ENCODE assay signal across 1 cellular context in the genomic region with DNA sequence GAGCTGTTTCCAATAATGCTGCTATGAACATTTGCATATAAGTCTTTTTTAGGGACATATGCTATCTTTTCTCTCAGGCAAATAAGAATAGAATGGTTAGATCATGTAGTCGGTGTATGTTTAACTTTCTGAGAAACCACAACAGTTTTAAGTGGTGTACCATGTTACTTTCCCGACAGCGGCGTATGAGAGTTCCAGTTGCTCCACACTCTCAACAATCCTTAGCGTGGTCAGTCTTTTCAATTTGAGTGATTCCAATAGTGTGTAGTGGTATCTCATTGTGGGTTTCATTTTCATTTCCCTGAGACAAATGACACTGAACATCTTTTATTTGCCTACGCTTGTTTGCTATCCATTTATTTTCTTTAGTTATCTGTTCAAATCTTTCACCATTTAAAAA.
TF ChIP-seq lines count a peak whose summit lies in the region.

No MANE protein-coding gene starts in this region.

TF ChIP-seq in GM12878, 131 proteins besides CTCF, POLR2A, EP300 and RAD21 (continued from another document):
- no peak for TF ChIP-seq POU2F2 (IDR thresholded peaks at IDR 0.05; ENCODE audit: borderline replicate concordance, low read depth, low read length)
- no peak for TF ChIP-seq KDM1A (IDR thresholded peaks at IDR 0.05; ENCODE audit: borderline replicate concordance)
- TF ChIP-seq SUZ12 (IDR thresholded peaks at IDR 0.05; ENCODE audit: unreplicated experiment) = no peak
- TF ChIP-seq, protein P1, sequence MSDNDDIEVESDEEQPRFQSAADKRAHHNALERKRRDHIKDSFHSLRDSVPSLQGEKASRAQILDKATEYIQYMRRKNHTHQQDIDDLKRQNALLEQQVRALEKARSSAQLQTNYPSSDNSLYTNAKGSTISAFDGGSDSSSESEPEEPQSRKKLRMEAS (IDR thresholded peaks at IDR 0.05; ENCODE audit: low read depth, low read length) = no peak
- peak; percentile 57; the same call in 1 of the 2 replicates for TF ChIP-seq PAX5 (IDR thresholded peaks at IDR 0.05; ENCODE audit: borderline replicate concordance, low read depth, low read length)
- TF ChIP-seq CBFB (IDR thresholded peaks at IDR 0.05; ENCODE audit: low read depth) = peak; percentile 28; the same call in 1 of the 2 replicates
- TF ChIP-seq, protein P2, sequence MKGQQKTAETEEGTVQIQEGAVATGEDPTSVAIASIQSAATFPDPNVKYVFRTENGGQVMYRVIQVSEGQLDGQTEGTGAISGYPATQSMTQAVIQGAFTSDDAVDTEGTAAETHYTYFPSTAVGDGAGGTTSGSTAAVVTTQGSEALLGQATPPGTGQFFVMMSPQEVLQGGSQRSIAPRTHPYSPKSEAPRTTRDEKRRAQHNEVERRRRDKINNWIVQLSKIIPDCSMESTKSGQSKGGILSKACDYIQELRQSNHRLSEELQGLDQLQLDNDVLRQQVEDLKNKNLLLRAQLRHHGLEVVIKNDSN (IDR thresholded peaks at IDR 0.05; ENCODE audit: borderline replicate concordance, extremely low read length, insufficient read depth, low read depth, low read length) = no peak
- peak; percentile 74; the same call in 1 of the 2 replicates for TF ChIP-seq MTA3 (IDR thresholded peaks at IDR 0.05; ENCODE audit: borderline replicate concordance, low read length)
- no peak for TF ChIP-seq POLR2AphosphoS5 (IDR thresholded peaks at IDR 0.05; ENCODE audit: low read length)
- TF ChIP-seq BCL11A (IDR thresholded peaks at IDR 0.05; ENCODE audit: low read depth, low read length) = peak; percentile 77
- TF ChIP-seq SIX5 (IDR thresholded peaks at IDR 0.05; ENCODE audit: low read depth, low read length, severe bottlenecking) = no peak
- peak; percentile 27; the same call in 1 of the 2 replicates for TF ChIP-seq ATF7 (IDR thresholded peaks at IDR 0.05; ENCODE audit: low read depth)
- TF ChIP-seq BHLHE40 (IDR thresholded peaks at IDR 0.05; ENCODE audit: borderline replicate concordance in 1 of 2, low read depth in 2 of 2, low read length in 1 of 2) = peak in 1 of 2 experiments; percentile 13; a peak in 1 of 4 replicates
- no peak for TF ChIP-seq YBX1 (IDR thresholded peaks at IDR 0.05)
- 0 out of 2 replicates have a peak, but pooled peaks have one; percentile 19 for TF ChIP-seq CREB1 (IDR thresholded peaks at IDR 0.05; ENCODE audit: low read depth)
- TF ChIP-seq JUNB (IDR thresholded peaks at IDR 0.05) = peak; percentile 67
- TF ChIP-seq NFIC (IDR thresholded peaks at IDR 0.05; ENCODE audit: low read depth, low read length) = peak; percentile 91
- no peak for TF ChIP-seq CEBPB (IDR thresholded peaks at IDR 0.05; ENCODE audit: borderline replicate concordance in 1 of 2, low read depth in 2 of 2, low read length in 2 of 2)
- peak; percentile 36; the same call in 1 of the 2 replicates for TF ChIP-seq IKZF1 (conservative IDR thresholded peaks at IDR 0.05)
- TF ChIP-seq, protein P3, sequence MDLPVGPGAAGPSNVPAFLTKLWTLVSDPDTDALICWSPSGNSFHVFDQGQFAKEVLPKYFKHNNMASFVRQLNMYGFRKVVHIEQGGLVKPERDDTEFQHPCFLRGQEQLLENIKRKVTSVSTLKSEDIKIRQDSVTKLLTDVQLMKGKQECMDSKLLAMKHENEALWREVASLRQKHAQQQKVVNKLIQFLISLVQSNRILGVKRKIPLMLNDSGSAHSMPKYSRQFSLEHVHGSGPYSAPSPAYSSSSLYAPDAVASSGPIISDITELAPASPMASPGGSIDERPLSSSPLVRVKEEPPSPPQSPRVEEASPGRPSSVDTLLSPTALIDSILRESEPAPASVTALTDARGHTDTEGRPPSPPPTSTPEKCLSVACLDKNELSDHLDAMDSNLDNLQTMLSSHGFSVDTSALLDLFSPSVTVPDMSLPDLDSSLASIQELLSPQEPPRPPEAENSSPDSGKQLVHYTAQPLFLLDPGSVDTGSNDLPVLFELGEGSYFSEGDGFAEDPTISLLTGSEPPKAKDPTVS (IDR thresholded peaks at IDR 0.05; ENCODE audit: low read depth, low read length) = no peak
- TF ChIP-seq RFX5 (IDR thresholded peaks at IDR 0.05; ENCODE audit: low read depth, low read length) = no peak
- no peak for TF ChIP-seq ZSCAN29 (IDR thresholded peaks at IDR 0.05)
- TF ChIP-seq CREM (IDR thresholded peaks at IDR 0.05; ENCODE audit: low read depth) = 0 out of 2 replicates have a peak, but pooled peaks have one; percentile 48
- TF ChIP-seq RBBP5 (conservative IDR thresholded peaks at IDR 0.05) = no peak
- peak in 1 of 2 experiments; percentile 57; a peak in 1 of 4 replicates for TF ChIP-seq ETV6 (conservative IDR thresholded peaks at IDR 0.05 in 1 of 2, IDR thresholded peaks at IDR 0.05 in 1 of 2; ENCODE audit: borderline replicate concordance in 1 of 2, low read depth in 1 of 2)
- TF ChIP-seq, protein P4, sequence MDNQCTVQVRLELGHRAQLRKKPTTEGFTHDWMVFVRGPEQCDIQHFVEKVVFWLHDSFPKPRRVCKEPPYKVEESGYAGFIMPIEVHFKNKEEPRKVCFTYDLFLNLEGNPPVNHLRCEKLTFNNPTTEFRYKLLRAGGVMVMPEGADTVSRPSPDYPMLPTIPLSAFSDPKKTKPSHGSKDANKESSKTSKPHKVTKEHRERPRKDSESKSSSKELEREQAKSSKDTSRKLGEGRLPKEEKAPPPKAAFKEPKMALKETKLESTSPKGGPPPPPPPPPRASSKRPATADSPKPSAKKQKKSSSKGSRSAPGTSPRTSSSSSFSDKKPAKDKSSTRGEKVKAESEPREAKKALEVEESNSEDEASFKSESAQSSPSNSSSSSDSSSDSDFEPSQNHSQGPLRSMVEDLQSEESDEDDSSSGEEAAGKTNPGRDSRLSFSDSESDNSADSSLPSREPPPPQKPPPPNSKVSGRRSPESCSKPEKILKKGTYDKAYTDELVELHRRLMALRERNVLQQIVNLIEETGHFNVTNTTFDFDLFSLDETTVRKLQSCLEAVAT (IDR thresholded peaks at IDR 0.05) = no peak
- TF ChIP-seq CHD2 (IDR thresholded peaks at IDR 0.05; ENCODE audit: borderline replicate concordance, low read depth, low read length) = no peak
- TF ChIP-seq CHD4 (IDR thresholded peaks at IDR 0.05) = no peak
- TF ChIP-seq, protein P5, sequence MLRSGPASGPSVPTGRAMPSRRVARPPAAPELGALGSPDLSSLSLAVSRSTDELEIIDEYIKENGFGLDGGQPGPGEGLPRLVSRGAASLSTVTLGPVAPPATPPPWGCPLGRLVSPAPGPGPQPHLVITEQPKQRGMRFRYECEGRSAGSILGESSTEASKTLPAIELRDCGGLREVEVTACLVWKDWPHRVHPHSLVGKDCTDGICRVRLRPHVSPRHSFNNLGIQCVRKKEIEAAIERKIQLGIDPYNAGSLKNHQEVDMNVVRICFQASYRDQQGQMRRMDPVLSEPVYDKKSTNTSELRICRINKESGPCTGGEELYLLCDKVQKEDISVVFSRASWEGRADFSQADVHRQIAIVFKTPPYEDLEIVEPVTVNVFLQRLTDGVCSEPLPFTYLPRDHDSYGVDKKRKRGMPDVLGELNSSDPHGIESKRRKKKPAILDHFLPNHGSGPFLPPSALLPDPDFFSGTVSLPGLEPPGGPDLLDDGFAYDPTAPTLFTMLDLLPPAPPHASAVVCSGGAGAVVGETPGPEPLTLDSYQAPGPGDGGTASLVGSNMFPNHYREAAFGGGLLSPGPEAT (IDR thresholded peaks at IDR 0.05; ENCODE audit: low read depth) = 0 out of 2 replicates have a peak, but pooled peaks have one; percentile 18
- TF ChIP-seq RUNX3 (IDR thresholded peaks at IDR 0.05; ENCODE audit: low read length) = peak; percentile 98
- no peak for TF ChIP-seq ZNF622 (IDR thresholded peaks at IDR 0.05)
- TF ChIP-seq, protein P6, sequence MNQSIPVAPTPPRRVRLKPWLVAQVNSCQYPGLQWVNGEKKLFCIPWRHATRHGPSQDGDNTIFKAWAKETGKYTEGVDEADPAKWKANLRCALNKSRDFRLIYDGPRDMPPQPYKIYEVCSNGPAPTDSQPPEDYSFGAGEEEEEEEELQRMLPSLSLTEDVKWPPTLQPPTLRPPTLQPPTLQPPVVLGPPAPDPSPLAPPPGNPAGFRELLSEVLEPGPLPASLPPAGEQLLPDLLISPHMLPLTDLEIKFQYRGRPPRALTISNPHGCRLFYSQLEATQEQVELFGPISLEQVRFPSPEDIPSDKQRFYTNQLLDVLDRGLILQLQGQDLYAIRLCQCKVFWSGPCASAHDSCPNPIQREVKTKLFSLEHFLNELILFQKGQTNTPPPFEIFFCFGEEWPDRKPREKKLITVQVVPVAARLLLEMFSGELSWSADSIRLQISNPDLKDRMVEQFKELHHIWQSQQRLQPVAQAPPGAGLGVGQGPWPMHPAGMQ (IDR thresholded peaks at IDR 0.05; ENCODE audit: borderline replicate concordance) = no peak
- TF ChIP-seq, protein P7, sequence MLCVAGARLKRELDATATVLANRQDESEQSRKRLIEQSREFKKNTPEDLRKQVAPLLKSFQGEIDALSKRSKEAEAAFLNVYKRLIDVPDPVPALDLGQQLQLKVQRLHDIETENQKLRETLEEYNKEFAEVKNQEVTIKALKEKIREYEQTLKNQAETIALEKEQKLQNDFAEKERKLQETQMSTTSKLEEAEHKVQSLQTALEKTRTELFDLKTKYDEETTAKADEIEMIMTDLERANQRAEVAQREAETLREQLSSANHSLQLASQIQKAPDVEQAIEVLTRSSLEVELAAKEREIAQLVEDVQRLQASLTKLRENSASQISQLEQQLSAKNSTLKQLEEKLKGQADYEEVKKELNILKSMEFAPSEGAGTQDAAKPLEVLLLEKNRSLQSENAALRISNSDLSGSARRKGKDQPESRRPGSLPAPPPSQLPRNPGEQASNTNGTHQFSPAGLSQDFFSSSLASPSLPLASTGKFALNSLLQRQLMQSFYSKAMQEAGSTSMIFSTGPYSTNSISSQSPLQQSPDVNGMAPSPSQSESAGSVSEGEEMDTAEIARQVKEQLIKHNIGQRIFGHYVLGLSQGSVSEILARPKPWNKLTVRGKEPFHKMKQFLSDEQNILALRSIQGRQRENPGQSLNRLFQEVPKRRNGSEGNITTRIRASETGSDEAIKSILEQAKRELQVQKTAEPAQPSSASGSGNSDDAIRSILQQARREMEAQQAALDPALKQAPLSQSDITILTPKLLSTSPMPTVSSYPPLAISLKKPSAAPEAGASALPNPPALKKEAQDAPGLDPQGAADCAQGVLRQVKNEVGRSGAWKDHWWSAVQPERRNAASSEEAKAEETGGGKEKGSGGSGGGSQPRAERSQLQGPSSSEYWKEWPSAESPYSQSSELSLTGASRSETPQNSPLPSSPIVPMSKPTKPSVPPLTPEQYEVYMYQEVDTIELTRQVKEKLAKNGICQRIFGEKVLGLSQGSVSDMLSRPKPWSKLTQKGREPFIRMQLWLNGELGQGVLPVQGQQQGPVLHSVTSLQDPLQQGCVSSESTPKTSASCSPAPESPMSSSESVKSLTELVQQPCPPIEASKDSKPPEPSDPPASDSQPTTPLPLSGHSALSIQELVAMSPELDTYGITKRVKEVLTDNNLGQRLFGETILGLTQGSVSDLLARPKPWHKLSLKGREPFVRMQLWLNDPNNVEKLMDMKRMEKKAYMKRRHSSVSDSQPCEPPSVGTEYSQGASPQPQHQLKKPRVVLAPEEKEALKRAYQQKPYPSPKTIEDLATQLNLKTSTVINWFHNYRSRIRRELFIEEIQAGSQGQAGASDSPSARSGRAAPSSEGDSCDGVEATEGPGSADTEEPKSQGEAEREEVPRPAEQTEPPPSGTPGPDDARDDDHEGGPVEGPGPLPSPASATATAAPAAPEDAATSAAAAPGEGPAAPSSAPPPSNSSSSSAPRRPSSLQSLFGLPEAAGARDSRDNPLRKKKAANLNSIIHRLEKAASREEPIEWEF (IDR thresholded peaks at IDR 0.05; ENCODE audit: insufficient replicate concordance, low read depth, low read length) = no peak
- TF ChIP-seq GABPA (IDR thresholded peaks at IDR 0.05; ENCODE audit: low read depth) = 0 out of 2 replicates have a peak, but pooled peaks have one; percentile 20
- TF ChIP-seq JUND (IDR thresholded peaks at IDR 0.05; ENCODE audit: low read depth, low read length) = no peak
- TF ChIP-seq FOXM1 (IDR thresholded peaks at IDR 0.05; ENCODE audit: low read depth, low read length) = peak; percentile 50; the same call in 1 of the 2 replicates
- no peak for TF ChIP-seq RAD51 (IDR thresholded peaks at IDR 0.05)
- peak; percentile 55; the same call in 1 of the 2 replicates for TF ChIP-seq ZBED1 (IDR thresholded peaks at IDR 0.05; ENCODE audit: borderline replicate concordance)
- TF ChIP-seq, protein P8, sequence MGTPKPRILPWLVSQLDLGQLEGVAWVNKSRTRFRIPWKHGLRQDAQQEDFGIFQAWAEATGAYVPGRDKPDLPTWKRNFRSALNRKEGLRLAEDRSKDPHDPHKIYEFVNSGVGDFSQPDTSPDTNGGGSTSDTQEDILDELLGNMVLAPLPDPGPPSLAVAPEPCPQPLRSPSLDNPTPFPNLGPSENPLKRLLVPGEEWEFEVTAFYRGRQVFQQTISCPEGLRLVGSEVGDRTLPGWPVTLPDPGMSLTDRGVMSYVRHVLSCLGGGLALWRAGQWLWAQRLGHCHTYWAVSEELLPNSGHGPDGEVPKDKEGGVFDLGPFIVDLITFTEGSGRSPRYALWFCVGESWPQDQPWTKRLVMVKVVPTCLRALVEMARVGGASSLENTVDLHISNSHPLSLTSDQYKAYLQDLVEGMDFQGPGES (IDR thresholded peaks at IDR 0.05) = no peak
- TF ChIP-seq MEF2B (IDR thresholded peaks at IDR 0.05; ENCODE audit: partially characterized antibody, poor library complexity, severe bottlenecking) = no peak
- TF ChIP-seq EED (IDR thresholded peaks at IDR 0.05; ENCODE audit: low read depth) = peak; percentile 69
- TF ChIP-seq IRF4 (IDR thresholded peaks at IDR 0.05; ENCODE audit: low read depth, low read length) = peak; percentile 79
- no peak for TF ChIP-seq SMARCA5 (IDR thresholded peaks at IDR 0.05)
- TF ChIP-seq TCF3 (IDR thresholded peaks at IDR 0.05; ENCODE audit: borderline replicate concordance, insufficient read depth, low read depth, low read length) = no peak
- peak; percentile 41; the same call in 1 of the 2 replicates for TF ChIP-seq MEF2A (IDR thresholded peaks at IDR 0.05; ENCODE audit: insufficient read depth, low read depth, low read length)
- peak; percentile 43; the same call in 1 of the 2 replicates for TF ChIP-seq TCF7 (IDR thresholded peaks at IDR 0.05; ENCODE audit: borderline replicate concordance)
